Comparison of ENCODE assay signal across 1 cellular context in the genomic region with DNA sequence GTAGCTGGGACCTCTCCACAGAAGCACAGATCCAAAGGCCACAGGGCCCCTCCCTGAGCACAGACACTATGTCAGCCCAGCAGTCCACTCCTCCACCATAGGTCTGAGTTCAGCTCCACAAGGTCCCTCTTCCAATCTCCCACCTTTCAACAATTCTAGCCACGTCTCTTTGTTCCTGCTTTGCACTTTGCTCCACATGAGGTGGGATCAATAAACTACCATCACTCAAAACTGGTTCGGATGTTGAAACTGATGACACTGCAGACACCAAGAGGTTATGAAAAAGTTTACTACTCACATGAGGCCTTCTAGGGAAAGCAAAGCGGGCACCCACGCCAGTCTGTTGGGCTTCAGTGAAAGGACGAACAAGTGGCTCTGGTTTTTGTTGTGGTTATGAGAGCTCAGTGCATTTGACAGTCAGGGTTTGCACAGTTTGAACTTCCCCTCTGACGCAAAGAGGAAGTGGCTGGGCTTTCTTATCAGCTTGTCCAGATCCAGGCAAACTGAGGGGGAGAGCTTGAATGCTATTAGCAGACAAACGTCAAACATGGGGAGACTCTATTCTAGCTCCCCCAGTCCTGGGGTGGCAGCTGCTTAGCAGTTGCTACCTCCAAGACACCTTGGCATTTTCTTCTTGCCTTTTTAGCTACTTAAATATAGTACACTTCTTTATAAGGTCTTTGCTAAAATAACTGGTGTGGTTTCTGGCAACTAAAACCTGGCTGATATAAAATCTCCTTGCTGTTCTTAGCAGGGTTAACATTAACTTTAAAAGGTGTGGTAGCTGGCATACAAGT.
TF ChIP-seq lines count a peak whose summit lies in the region.

No MANE protein-coding gene starts in this region.

TF ChIP-seq in K562, 482 proteins besides CTCF, POLR2A, EP300 and RAD21 (continued from another document):
- TF ChIP-seq, protein P1, sequence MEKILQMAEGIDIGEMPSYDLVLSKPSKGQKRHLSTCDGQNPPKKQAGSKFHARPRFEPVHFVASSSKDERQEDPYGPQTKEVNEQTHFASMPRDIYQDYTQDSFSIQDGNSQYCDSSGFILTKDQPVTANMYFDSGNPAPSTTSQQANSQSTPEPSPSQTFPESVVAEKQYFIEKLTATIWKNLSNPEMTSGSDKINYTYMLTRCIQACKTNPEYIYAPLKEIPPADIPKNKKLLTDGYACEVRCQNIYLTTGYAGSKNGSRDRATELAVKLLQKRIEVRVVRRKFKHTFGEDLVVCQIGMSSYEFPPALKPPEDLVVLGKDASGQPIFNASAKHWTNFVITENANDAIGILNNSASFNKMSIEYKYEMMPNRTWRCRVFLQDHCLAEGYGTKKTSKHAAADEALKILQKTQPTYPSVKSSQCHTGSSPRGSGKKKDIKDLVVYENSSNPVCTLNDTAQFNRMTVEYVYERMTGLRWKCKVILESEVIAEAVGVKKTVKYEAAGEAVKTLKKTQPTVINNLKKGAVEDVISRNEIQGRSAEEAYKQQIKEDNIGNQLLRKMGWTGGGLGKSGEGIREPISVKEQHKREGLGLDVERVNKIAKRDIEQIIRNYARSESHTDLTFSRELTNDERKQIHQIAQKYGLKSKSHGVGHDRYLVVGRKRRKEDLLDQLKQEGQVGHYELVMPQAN (IDR thresholded peaks at IDR 0.05; ENCODE audit: borderline replicate concordance) = peak; percentile 64; the same call in 1 of the 2 replicates
- TF ChIP-seq XRCC5 (IDR thresholded peaks at IDR 0.05; ENCODE audit: low read depth, low read length) (no peak), BRD4 (IDR thresholded peaks at IDR 0.05) (peak; percentile 91), NR1H2 (CRISPR knock-in tag; IDR thresholded peaks at IDR 0.05) (peak; percentile 96), POLR2G (IDR thresholded peaks at IDR 0.05; ENCODE audit: low read depth, low read length) (peak; percentile 68), TBL1XR1 (IDR thresholded peaks at IDR 0.05; ENCODE audit: low read length in 2 of 2) (peak; percentile 98 to 99), CBFA2T2 (conservative IDR thresholded peaks at IDR 0.05) (peak; percentile 95), C11orf30 (IDR thresholded peaks at IDR 0.05; ENCODE audit: low read depth) (peak; percentile 82), ETS2 (tag; IDR thresholded peaks at IDR 0.05; ENCODE audit: borderline replicate concordance, poor library complexity, severe bottlenecking) (no peak), ZNF830 (CRISPR knock-in tag; IDR thresholded peaks at IDR 0.05) (no peak)
- TF ChIP-seq, protein P2, sequence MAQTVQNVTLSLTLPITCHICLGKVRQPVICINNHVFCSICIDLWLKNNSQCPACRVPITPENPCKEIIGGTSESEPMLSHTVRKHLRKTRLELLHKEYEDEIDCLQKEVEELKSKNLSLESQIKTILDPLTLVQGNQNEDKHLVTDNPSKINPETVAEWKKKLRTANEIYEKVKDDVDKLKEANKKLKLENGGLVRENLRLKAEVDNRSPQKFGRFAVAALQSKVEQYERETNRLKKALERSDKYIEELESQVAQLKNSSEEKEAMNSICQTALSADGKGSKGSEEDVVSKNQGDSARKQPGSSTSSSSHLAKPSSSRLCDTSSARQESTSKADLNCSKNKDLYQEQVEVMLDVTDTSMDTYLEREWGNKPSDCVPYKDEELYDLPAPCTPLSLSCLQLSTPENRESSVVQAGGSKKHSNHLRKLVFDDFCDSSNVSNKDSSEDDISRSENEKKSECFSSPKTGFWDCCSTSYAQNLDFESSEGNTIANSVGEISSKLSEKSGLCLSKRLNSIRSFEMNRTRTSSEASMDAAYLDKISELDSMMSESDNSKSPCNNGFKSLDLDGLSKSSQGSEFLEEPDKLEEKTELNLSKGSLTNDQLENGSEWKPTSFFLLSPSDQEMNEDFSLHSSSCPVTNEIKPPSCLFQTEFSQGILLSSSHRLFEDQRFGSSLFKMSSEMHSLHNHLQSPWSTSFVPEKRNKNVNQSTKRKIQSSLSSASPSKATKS (CRISPR knock-in tag; IDR thresholded peaks at IDR 0.05) = peak; percentile 20; the same call in 1 of the 2 replicates
- TF ChIP-seq, protein P3, sequence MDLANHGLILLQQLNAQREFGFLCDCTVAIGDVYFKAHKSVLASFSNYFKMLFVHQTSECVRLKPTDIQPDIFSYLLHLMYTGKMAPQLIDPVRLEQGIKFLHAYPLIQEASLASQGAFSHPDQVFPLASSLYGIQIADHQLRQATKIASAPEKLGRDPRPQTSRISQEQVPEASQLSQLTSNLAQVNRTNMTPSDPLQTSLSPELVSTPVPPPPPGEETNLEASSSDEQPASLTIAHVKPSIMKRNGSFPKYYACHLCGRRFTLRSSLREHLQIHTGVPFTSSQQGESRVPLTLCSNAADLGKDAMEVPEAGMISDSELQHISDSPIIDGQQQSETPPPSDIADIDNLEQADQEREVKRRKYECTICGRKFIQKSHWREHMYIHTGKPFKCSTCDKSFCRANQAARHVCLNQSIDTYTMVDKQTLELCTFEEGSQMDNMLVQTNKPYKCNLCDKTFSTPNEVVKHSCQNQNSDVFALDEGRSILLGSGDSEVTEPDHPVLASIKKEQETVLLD (IDR thresholded peaks at IDR 0.05) = peak; percentile 81; the same call in 1 of the 2 replicates
- TF ChIP-seq, protein P4, sequence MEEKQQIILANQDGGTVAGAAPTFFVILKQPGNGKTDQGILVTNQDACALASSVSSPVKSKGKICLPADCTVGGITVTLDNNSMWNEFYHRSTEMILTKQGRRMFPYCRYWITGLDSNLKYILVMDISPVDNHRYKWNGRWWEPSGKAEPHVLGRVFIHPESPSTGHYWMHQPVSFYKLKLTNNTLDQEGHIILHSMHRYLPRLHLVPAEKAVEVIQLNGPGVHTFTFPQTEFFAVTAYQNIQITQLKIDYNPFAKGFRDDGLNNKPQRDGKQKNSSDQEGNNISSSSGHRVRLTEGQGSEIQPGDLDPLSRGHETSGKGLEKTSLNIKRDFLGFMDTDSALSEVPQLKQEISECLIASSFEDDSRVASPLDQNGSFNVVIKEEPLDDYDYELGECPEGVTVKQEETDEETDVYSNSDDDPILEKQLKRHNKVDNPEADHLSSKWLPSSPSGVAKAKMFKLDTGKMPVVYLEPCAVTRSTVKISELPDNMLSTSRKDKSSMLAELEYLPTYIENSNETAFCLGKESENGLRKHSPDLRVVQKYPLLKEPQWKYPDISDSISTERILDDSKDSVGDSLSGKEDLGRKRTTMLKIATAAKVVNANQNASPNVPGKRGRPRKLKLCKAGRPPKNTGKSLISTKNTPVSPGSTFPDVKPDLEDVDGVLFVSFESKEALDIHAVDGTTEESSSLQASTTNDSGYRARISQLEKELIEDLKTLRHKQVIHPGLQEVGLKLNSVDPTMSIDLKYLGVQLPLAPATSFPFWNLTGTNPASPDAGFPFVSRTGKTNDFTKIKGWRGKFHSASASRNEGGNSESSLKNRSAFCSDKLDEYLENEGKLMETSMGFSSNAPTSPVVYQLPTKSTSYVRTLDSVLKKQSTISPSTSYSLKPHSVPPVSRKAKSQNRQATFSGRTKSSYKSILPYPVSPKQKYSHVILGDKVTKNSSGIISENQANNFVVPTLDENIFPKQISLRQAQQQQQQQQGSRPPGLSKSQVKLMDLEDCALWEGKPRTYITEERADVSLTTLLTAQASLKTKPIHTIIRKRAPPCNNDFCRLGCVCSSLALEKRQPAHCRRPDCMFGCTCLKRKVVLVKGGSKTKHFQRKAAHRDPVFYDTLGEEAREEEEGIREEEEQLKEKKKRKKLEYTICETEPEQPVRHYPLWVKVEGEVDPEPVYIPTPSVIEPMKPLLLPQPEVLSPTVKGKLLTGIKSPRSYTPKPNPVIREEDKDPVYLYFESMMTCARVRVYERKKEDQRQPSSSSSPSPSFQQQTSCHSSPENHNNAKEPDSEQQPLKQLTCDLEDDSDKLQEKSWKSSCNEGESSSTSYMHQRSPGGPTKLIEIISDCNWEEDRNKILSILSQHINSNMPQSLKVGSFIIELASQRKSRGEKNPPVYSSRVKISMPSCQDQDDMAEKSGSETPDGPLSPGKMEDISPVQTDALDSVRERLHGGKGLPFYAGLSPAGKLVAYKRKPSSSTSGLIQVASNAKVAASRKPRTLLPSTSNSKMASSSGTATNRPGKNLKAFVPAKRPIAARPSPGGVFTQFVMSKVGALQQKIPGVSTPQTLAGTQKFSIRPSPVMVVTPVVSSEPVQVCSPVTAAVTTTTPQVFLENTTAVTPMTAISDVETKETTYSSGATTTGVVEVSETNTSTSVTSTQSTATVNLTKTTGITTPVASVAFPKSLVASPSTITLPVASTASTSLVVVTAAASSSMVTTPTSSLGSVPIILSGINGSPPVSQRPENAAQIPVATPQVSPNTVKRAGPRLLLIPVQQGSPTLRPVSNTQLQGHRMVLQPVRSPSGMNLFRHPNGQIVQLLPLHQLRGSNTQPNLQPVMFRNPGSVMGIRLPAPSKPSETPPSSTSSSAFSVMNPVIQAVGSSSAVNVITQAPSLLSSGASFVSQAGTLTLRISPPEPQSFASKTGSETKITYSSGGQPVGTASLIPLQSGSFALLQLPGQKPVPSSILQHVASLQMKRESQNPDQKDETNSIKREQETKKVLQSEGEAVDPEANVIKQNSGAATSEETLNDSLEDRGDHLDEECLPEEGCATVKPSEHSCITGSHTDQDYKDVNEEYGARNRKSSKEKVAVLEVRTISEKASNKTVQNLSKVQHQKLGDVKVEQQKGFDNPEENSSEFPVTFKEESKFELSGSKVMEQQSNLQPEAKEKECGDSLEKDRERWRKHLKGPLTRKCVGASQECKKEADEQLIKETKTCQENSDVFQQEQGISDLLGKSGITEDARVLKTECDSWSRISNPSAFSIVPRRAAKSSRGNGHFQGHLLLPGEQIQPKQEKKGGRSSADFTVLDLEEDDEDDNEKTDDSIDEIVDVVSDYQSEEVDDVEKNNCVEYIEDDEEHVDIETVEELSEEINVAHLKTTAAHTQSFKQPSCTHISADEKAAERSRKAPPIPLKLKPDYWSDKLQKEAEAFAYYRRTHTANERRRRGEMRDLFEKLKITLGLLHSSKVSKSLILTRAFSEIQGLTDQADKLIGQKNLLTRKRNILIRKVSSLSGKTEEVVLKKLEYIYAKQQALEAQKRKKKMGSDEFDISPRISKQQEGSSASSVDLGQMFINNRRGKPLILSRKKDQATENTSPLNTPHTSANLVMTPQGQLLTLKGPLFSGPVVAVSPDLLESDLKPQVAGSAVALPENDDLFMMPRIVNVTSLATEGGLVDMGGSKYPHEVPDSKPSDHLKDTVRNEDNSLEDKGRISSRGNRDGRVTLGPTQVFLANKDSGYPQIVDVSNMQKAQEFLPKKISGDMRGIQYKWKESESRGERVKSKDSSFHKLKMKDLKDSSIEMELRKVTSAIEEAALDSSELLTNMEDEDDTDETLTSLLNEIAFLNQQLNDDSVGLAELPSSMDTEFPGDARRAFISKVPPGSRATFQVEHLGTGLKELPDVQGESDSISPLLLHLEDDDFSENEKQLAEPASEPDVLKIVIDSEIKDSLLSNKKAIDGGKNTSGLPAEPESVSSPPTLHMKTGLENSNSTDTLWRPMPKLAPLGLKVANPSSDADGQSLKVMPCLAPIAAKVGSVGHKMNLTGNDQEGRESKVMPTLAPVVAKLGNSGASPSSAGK (IDR thresholded peaks at IDR 0.05) = no peak; the same call in 1 of the 2 replicates
- TF ChIP-seq, protein P5, sequence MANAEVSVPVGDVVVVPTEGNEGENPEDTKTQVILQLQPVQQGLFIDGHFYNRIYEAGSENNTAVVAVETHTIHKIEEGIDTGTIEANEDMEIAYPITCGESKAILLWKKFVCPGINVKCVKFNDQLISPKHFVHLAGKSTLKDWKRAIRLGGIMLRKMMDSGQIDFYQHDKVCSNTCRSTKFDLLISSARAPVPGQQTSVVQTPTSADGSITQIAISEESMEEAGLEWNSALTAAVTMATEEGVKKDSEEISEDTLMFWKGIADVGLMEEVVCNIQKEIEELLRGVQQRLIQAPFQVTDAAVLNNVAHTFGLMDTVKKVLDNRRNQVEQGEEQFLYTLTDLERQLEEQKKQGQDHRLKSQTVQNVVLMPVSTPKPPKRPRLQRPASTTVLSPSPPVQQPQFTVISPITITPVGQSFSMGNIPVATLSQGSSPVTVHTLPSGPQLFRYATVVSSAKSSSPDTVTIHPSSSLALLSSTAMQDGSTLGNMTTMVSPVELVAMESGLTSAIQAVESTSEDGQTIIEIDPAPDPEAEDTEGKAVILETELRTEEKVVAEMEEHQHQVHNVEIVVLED (CRISPR knock-in tag; IDR thresholded peaks at IDR 0.05) = peak; percentile 6; the same call in 1 of the 2 replicates
- TF ChIP-seq, protein P6, sequence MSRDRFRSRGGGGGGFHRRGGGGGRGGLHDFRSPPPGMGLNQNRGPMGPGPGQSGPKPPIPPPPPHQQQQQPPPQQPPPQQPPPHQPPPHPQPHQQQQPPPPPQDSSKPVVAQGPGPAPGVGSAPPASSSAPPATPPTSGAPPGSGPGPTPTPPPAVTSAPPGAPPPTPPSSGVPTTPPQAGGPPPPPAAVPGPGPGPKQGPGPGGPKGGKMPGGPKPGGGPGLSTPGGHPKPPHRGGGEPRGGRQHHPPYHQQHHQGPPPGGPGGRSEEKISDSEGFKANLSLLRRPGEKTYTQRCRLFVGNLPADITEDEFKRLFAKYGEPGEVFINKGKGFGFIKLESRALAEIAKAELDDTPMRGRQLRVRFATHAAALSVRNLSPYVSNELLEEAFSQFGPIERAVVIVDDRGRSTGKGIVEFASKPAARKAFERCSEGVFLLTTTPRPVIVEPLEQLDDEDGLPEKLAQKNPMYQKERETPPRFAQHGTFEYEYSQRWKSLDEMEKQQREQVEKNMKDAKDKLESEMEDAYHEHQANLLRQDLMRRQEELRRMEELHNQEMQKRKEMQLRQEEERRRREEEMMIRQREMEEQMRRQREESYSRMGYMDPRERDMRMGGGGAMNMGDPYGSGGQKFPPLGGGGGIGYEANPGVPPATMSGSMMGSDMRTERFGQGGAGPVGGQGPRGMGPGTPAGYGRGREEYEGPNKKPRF (IDR thresholded peaks at IDR 0.05; ENCODE audit: low read depth, low read length) = no peak
- TF ChIP-seq, protein P7, sequence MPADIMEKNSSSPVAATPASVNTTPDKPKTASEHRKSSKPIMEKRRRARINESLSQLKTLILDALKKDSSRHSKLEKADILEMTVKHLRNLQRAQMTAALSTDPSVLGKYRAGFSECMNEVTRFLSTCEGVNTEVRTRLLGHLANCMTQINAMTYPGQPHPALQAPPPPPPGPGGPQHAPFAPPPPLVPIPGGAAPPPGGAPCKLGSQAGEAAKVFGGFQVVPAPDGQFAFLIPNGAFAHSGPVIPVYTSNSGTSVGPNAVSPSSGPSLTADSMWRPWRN (IDR thresholded peaks at IDR 0.05; ENCODE audit: low read depth) = peak; percentile 79
- TF ChIP-seq, protein P8, sequence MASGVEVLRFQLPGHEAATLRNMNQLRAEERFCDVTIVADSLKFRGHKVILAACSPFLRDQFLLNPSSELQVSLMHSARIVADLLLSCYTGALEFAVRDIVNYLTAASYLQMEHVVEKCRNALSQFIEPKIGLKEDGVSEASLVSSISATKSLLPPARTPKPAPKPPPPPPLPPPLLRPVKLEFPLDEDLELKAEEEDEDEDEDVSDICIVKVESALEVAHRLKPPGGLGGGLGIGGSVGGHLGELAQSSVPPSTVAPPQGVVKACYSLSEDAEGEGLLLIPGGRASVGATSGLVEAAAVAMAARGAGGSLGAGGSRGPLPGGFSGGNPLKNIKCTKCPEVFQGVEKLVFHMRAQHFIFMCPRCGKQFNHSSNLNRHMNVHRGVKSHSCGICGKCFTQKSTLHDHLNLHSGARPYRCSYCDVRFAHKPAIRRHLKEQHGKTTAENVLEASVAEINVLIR (CRISPR knock-in tag; IDR thresholded peaks at IDR 0.05) = peak; percentile 88
